18 cellular contexts compared by ENCODE assay signal in genomic region chr4:180960758-180961401, GRCh38.
DNase-seq lines count a peak whose midpoint lies in the region; ATAC-seq and TF ChIP-seq lines count a peak whose summit lies in the region.
"Had no signal": no experiment of that assay in that cellular context is flagged by ENCODE, and none has a peak within 500 bp of the region (broad histone marks: within the 10 kb centered on the region; RNA-seq: fewer than 3 reads in every experiment).

No MANE protein-coding gene starts in this region.

- H3K4ac ChIP-seq in mesendoderm (ENCODE audit: low read depth, low read length): no peak overlapping the region

- no peaks in the 10 kb centered on the region for H3K27me3 Mint-ChIP-seq in effector memory CD8-positive, alpha-beta T cell
- H3K27me3 Mint-ChIP-seq: activated CD4-positive, alpha-beta T cell treated with anti-CD3 and anti-CD28 coated beads, Interleukin-2, amount 10 ng/mL, durations not matched to agents 7 days and 5 days; activated naive CD4-positive, alpha-beta T cell treated with anti-CD3 and anti-CD28 coated beads, Interleukin-2, amount 10 ng/mL, durations not matched to agents 7 days and 5 days; memory B cell had no signal

- no peak overlapping the region for H2BK15ac ChIP-seq in mesendoderm (replicated peaks; ENCODE audit: low read depth)

- H3K27me3 ChIP-seq in mesendoderm (ENCODE audit: insufficient read depth, low read length, poor library complexity): no peaks in the 10 kb centered on the region
- H3K27me3 ChIP-seq: BLaER1 treated with 17β-estradiol and CSF1 and Interleukin-3, amounts not matched to agents 10 nM and 100 nM; colonic mucosa; heart left ventricle had no signal

- H3K23ac ChIP-seq in mesendoderm (ENCODE audit: low read length): no peak overlapping the region

- H3K9me3 Mint-ChIP-seq in effector memory CD8-positive, alpha-beta T cell: peaks cover 3 to 7% of the 10 kb centered on the region in 2 donors
- H3K9me3 Mint-ChIP-seq: activated CD4-positive, alpha-beta T cell treated with anti-CD3 and anti-CD28 coated beads, Interleukin-2, amount 10 ng/mL, durations not matched to agents 7 days and 5 days; activated naive CD4-positive, alpha-beta T cell treated with anti-CD3 and anti-CD28 coated beads, Interleukin-2, amount 10 ng/mL, durations not matched to agents 7 days and 5 days; memory B cell had no signal

- no peak overlapping the region for H4K5ac ChIP-seq in mesendoderm (ENCODE audit: low read length)

- no peak overlapping the region for H3K27ac Mint-ChIP-seq in effector memory CD8-positive, alpha-beta T cell
- H3K27ac Mint-ChIP-seq: activated CD4-positive, alpha-beta T cell treated with anti-CD3 and anti-CD28 coated beads, Interleukin-2, amount 10 ng/mL, durations not matched to agents 7 days and 5 days; activated naive CD4-positive, alpha-beta T cell treated with anti-CD3 and anti-CD28 coated beads, Interleukin-2, amount 10 ng/mL, durations not matched to agents 7 days and 5 days; memory B cell had no signal

- no peak overlapping the region for H3K4me3 Mint-ChIP-seq in effector memory CD8-positive, alpha-beta T cell
- H3K4me3 Mint-ChIP-seq: activated CD4-positive, alpha-beta T cell treated with anti-CD3 and anti-CD28 coated beads, Interleukin-2, amount 10 ng/mL, durations not matched to agents 7 days and 5 days; activated naive CD4-positive, alpha-beta T cell treated with anti-CD3 and anti-CD28 coated beads, Interleukin-2, amount 10 ng/mL, durations not matched to agents 7 days and 5 days; memory B cell had no signal

- no CpG with 5 or more reads among the region's 4 CpGs for WGBS in mesendoderm (ENCODE audit: extremely low coverage, insufficient coverage, low lambda C conversion rate)

- no peaks in the 10 kb centered on the region for H3K4me1 ChIP-seq in mesendoderm (ENCODE audit: control insufficient read depth, low read depth, low read length)
- H3K4me1 ChIP-seq: BLaER1 treated with 17β-estradiol and CSF1 and Interleukin-3, amounts not matched to agents 10 nM and 100 nM; colonic mucosa; heart left ventricle had no signal

- DNase-seq in NCI-H2081 treated with DMSO at 0.1 percent for 48 hours (lab: John Stamatoyannopoulos, UW) (peak; percentile 68), astrocyte of the spinal cord (ENCODE audit: low read depth, low spot score) (no peak), mesendoderm (peak; percentile 10), cerebellar nuclear complex (lab: John Stamatoyannopoulos, UW) (no peak)
- no peak for DNase-seq in effector memory CD8-positive, alpha-beta T cell
- DNase-seq: activated CD4-positive, alpha-beta T cell treated with anti-CD3 and anti-CD28 coated beads, Interleukin-2, amount 10 ng/mL, durations not matched to agents 7 days and 5 days; activated naive CD4-positive, alpha-beta T cell treated with anti-CD3 and anti-CD28 coated beads, Interleukin-2, amount 10 ng/mL, durations not matched to agents 7 days and 5 days; colonic mucosa; GF-D8; H7; heart left ventricle; NCI-H510A had no signal

- H2BK120ac ChIP-seq in mesendoderm (ENCODE audit: low read depth, low read length): no peak overlapping the region

- H3K56ac ChIP-seq in mesendoderm (ENCODE audit: low read length): no peak overlapping the region

- peak; percentile 28 for TF ChIP-seq CTCF in C4-2B (conservative IDR thresholded peaks at IDR 0.05)
- TF ChIP-seq CTCF in astrocyte of the spinal cord (IDR thresholded peaks at IDR 0.05; ENCODE audit: low read depth, low read length): peak; percentile 13

- H3K36me3 Mint-ChIP-seq in effector memory CD8-positive, alpha-beta T cell (ENCODE audit: insufficient read depth): no peaks in the 10 kb centered on the region
- H3K36me3 Mint-ChIP-seq: activated naive CD4-positive, alpha-beta T cell treated with anti-CD3 and anti-CD28 coated beads, Interleukin-2, amount 10 ng/mL, durations not matched to agents 7 days and 5 days; memory B cell had no signal

- no peaks in the 10 kb centered on the region for H3K4me1 Mint-ChIP-seq in effector memory CD8-positive, alpha-beta T cell (ENCODE audit: low read depth in 2 of 2)
- H3K4me1 Mint-ChIP-seq: activated CD4-positive, alpha-beta T cell treated with anti-CD3 and anti-CD28 coated beads, Interleukin-2, amount 10 ng/mL, durations not matched to agents 7 days and 5 days; activated naive CD4-positive, alpha-beta T cell treated with anti-CD3 and anti-CD28 coated beads, Interleukin-2, amount 10 ng/mL, durations not matched to agents 7 days and 5 days; memory B cell had no signal

- H3K9ac ChIP-seq in mesendoderm (ENCODE audit: low read length): no peak overlapping the region
- H3K9ac ChIP-seq: BLaER1 treated with 17β-estradiol and CSF1 and Interleukin-3, amounts not matched to agents 10 nM and 100 nM; KMS-11 had no signal

- no peak overlapping the region for H4K8ac ChIP-seq in mesendoderm (ENCODE audit: low read depth, low read length)

- H3K79me2 ChIP-seq in mesendoderm (ENCODE audit: control insufficient read depth, insufficient read depth, low read length): no peaks in the 10 kb centered on the region

- ATAC-seq in GM19023 (IDR thresholded peaks at IDR 0.05; ENCODE audit: unreplicated experiment): no peak
- ATAC-seq in effector memory CD8-positive, alpha-beta T cell (replicated peaks): no peak
- no peak for ATAC-seq in HG03354 (IDR thresholded peaks at IDR 0.05; ENCODE audit: poor library complexity, severe bottlenecking, unreplicated experiment)
- ATAC-seq: heart left ventricle had no signal

- H3K36me3 ChIP-seq in mesendoderm (ENCODE audit: control insufficient read depth, insufficient read depth, low read length): no peaks in the 10 kb centered on the region
- H3K36me3 ChIP-seq: BLaER1 treated with 17β-estradiol and CSF1 and Interleukin-3, amounts not matched to agents 10 nM and 100 nM; colonic mucosa; heart left ventricle had no signal

- no peak overlapping the region for H3K18ac ChIP-seq in mesendoderm (ENCODE audit: low read length)

- no peak overlapping the region for H3K4me2 ChIP-seq in mesendoderm (ENCODE audit: low read length)
- H3K4me2 ChIP-seq: BLaER1 treated with 17β-estradiol and CSF1 and Interleukin-3, amounts not matched to agents 10 nM and 100 nM; KMS-11 had no signal

- no peak overlapping the region for H2AK5ac ChIP-seq in mesendoderm (ENCODE audit: low read length)

- in situ Hi-C loops in astrocyte of the spinal cord (cut with HindIII; ENCODE audit: low sequenced_read_pairs): no loop called here

- H3K27ac ChIP-seq in C4-2B: no peak overlapping the region
- H3K27ac ChIP-seq in mesendoderm (ENCODE audit: low read depth, low read length): no peak overlapping the region
- H3K27ac ChIP-seq: BLaER1 treated with 17β-estradiol and CSF1 and Interleukin-3, amounts not matched to agents 10 nM and 100 nM; colonic mucosa; heart left ventricle; KMS-11 had no signal

- H3K4me3 ChIP-seq in astrocyte of the spinal cord (ENCODE audit: low read depth, low read length): no peak overlapping the region
- no peak overlapping the region for H3K4me3 ChIP-seq in mesendoderm (ENCODE audit: low read length)
- H3K4me3 ChIP-seq: BLaER1 treated with 17β-estradiol and CSF1 and Interleukin-3, amounts not matched to agents 10 nM and 100 nM; colonic mucosa; heart left ventricle had no signal

- no peaks in the 10 kb centered on the region for H3K79me1 ChIP-seq in mesendoderm (ENCODE audit: low read length)

- no peak overlapping the region for H2BK5ac ChIP-seq in mesendoderm (ENCODE audit: low read length)

Comparison
In these comparisons a context has a peak if more than half of its experiments do, and no peak if none do; other contexts are left out.
1. DNase-seq: peak in NCI-H2081 treated with DMSO at 0.1 percent for 48 hours (single experiment) and mesendoderm (single experiment); none in astrocyte of the spinal cord (single experiment), effector memory CD8-positive, alpha-beta T cell (0 of 3) and cerebellar nuclear complex (0 of 2).